In the genomic region with DNA sequence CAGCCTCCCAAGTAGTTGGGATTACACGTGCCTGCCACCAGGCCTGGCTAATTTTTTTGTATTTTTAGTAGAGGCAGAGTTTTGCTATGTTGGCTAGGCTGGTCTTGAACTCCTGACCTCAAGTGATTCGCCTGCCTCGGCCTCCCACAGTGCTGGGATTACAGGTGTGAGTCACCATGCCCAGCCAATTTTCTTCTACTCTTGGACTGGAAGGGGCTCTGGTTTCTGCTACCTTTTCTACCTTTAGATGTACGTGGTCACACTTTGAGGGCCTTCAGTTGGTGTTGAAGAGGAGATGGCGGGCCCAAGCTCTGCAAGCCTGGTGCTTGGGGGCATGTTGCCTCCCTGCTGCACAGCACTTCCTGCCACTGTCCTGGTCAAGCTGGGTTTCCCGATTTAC, we compare ENCODE assay signal across 21 cellular contexts.
"Had no signal": no experiment of that assay in that cellular context is flagged by ENCODE, and none has a peak within 500 bp of the region (broad histone marks: within the 10 kb centered on the region; RNA-seq: fewer than 3 reads in every experiment).

No MANE protein-coding gene starts in this region.

- H3K9me3 Mint-ChIP-seq: central memory CD8-positive, alpha-beta T cell; type B pancreatic cell had no signal

- H3K27me3 Mint-ChIP-seq: activated CD4-positive, alpha-beta T cell treated with anti-CD3 and anti-CD28 coated beads, Interleukin-2, amount 10 ng/mL, durations not matched to agents 7 days and 5 days; activated T-helper 17 cell treated with anti-CD3 and anti-CD28 coated beads, Interleukin-2, amount 50 U/mL, for 72 hours; central memory CD8-positive, alpha-beta T cell had no signal

- H3K4me3 ChIP-seq: ascending aorta, colonic mucosa, gastrocnemius medialis, heart right ventricle, psoas muscle, testis had no signal

- H3K27ac Mint-ChIP-seq: activated CD4-positive, alpha-beta T cell treated with anti-CD3 and anti-CD28 coated beads, Interleukin-2, amount 10 ng/mL, durations not matched to agents 7 days and 5 days; activated T-helper 17 cell treated with anti-CD3 and anti-CD28 coated beads, Interleukin-2, amount 50 U/mL, for 72 hours; stimulated activated memory B cell treated with anti-CD40 and anti-IgM and Interleukin-4, amounts not matched to agents 10 μg/mL and 1 μg/mL and 100 μg/mL, for 72 hours; type B pancreatic cell had no signal

- H3K4me3 Mint-ChIP-seq: activated CD4-positive, alpha-beta T cell treated with anti-CD3 and anti-CD28 coated beads, Interleukin-2, amount 10 ng/mL, durations not matched to agents 7 days and 5 days; activated T-helper 17 cell treated with anti-CD3 and anti-CD28 coated beads, Interleukin-2, amount 50 U/mL, for 72 hours; central memory CD8-positive, alpha-beta T cell; immature natural killer cell; stimulated activated memory B cell treated with anti-CD40 and anti-IgM and Interleukin-4, amounts not matched to agents 10 μg/mL and 1 μg/mL and 100 μg/mL, for 72 hours; type B pancreatic cell had no signal

- H3K36me3 ChIP-seq: ascending aorta, colonic mucosa, gastrocnemius medialis, heart right ventricle had no signal

- H3K4me1 Mint-ChIP-seq: central memory CD8-positive, alpha-beta T cell; immature natural killer cell; stimulated activated memory B cell treated with anti-CD40 and anti-IgM and Interleukin-4, amounts not matched to agents 10 μg/mL and 1 μg/mL and 100 μg/mL, for 72 hours had no signal

- H3K27me3 ChIP-seq: ascending aorta, colonic mucosa, gastrocnemius medialis, heart right ventricle, testis had no signal

- ATAC-seq: activated T-helper 17 cell treated with anti-CD3 and anti-CD28 coated beads, Interleukin-2, amount 50 U/mL, for 72 hours; esophagus mucosa; gastrocnemius medialis; heart right ventricle; left ventricle myocardium superior; psoas muscle; right cardiac atrium; stimulated activated memory B cell treated with anti-CD40 and anti-IgM and Interleukin-4, amounts not matched to agents 10 μg/mL and 1 μg/mL and 100 μg/mL, for 72 hours had no signal

- H3K4me1 ChIP-seq: ascending aorta, colonic mucosa, gastrocnemius medialis, psoas muscle had no signal

- H3K36me3 Mint-ChIP-seq: stimulated activated memory B cell treated with anti-CD40 and anti-IgM and Interleukin-4, amounts not matched to agents 10 μg/mL and 1 μg/mL and 100 μg/mL, for 72 hours; type B pancreatic cell had no signal

- H3K9me3 ChIP-seq: ascending aorta, colonic mucosa, gastrocnemius medialis, psoas muscle, testis had no signal

- H3K27ac ChIP-seq: ascending aorta, colonic mucosa, gastrocnemius medialis, heart right ventricle, psoas muscle, testis had no signal

- DNase-seq: activated CD4-positive, alpha-beta T cell treated with anti-CD3 and anti-CD28 coated beads, Interleukin-2, amount 10 ng/mL, durations not matched to agents 7 days and 5 days; activated naive CD4-positive, alpha-beta T cell; colonic mucosa; effector CD4-positive, alpha-beta T cell; gastrocnemius medialis; heart right ventricle; immature natural killer cell; kidney glomerular epithelial cell; left ventricle myocardium superior; psoas muscle; right cardiac atrium; small intestine; stimulated activated CD4-positive, alpha-beta T cell treated with anti-CD3 and anti-CD28 coated beads, Interleukin-4, amount 100 ng/mL, for 24 hours; SW 1271; testis had no signal
